21 cellular contexts compared by ENCODE assay signal in genomic region chr12:32737715-32738114, GRCh38. TPM values are rescaled to one million over a fixed set of nuclear protein-coding genes. Genes with fewer than 3 reads are reported as not detected.
DNase-seq lines count a peak whose midpoint lies in the region; ATAC-seq and TF ChIP-seq lines count a peak whose summit lies in the region.
"Had no signal": no experiment of that assay in that cellular context is flagged by ENCODE, and none has a peak within 500 bp of the region (broad histone marks: within the 10 kb centered on the region; RNA-seq: fewer than 3 reads in every experiment).

No MANE protein-coding gene starts in this region.

- no peak for TF ChIP-seq CTCF in activated CD8-positive, alpha-beta T cell treated with anti-CD3 and anti-CD28 coated beads for 36 hours (IDR thresholded peaks at IDR 0.05)
- no peak for TF ChIP-seq CTCF in CD4-positive, alpha-beta T cell (IDR thresholded peaks at IDR 0.05)
- TF ChIP-seq CTCF in WERI-Rb-1 (IDR thresholded peaks at IDR 0.05; ENCODE audit: low read depth, low read length) (no peak), neural progenitor cell (IDR thresholded peaks at IDR 0.05) (no peak), testis (IDR thresholded peaks at IDR 0.05) (no peak)

- no peaks in the 10 kb centered on the region for H3K9me3 Mint-ChIP-seq in activated CD8-positive, alpha-beta T cell treated with anti-CD3 and anti-CD28 coated beads for 36 hours
- H3K9me3 Mint-ChIP-seq in activated CD8-positive, alpha-beta T cell treated with anti-CD3 and anti-CD28 coated beads, Interleukin-2, amount 10 ng/mL, durations not matched to agents 7 days and 5 days (ENCODE audit: insufficient read depth), result no peaks in the 10 kb centered on the region
- H3K9me3 Mint-ChIP-seq in CD4-positive, alpha-beta T cell, result no peaks in the 10 kb centered on the region
- no peaks in the 10 kb centered on the region for H3K9me3 Mint-ChIP-seq in neural progenitor cell

- intact Hi-C loops in activated CD8-positive, alpha-beta T cell treated with anti-CD3 and anti-CD28 coated beads for 36 hours (cut with micrococcal nuclease), result no loop called here
- intact Hi-C loops in CD4-positive, alpha-beta T cell (cut with DNase I, micrococcal nuclease), result no loop called here
- intact Hi-C loops in testis (cut with DNase I; ENCODE audit: low total_unique reads), result no loop called here

- no peak overlapping the region for H3K27ac ChIP-seq in CD4-positive, alpha-beta T cell (ENCODE audit: low read depth, low read length)
- no peak overlapping the region for H3K27ac ChIP-seq in WERI-Rb-1
- H3K27ac ChIP-seq in neural progenitor cell, result no peak overlapping the region
- no peak overlapping the region for H3K27ac ChIP-seq in testis

- POLR2A ChIA-PET in activated CD8-positive, alpha-beta T cell treated with anti-CD3 and anti-CD28 coated beads for 36 hours (lab: Charles Lee), result no interaction called here
- POLR2A ChIA-PET in activated CD8-positive, alpha-beta T cell treated with anti-CD3 and anti-CD28 coated beads, Interleukin-2, amount 10 ng/mL, durations not matched to agents 7 days and 5 days (lab: Charles Lee), result no interaction called here
- POLR2A ChIA-PET in CD4-positive, alpha-beta T cell (lab: Charles Lee), result interaction anchor here (1.0 kb wide), 1 partner anchor 18 kb away, joined by 3 read pairs; the partner anchor contains the start of gene YARS2

- H3K79me2 ChIP-seq in neural progenitor cell (ENCODE audit: low read depth), result no peaks in the 10 kb centered on the region

- DNase-seq in activated CD8-positive, alpha-beta T cell treated with anti-CD3 and anti-CD28 coated beads for 36 hours, result no peak
- no peak for DNase-seq in activated CD8-positive, alpha-beta T cell treated with anti-CD3 and anti-CD28 coated beads, Interleukin-2, amount 10 ng/mL, durations not matched to agents 7 days and 5 days
- no peak for DNase-seq in CD4-positive, alpha-beta T cell
- DNase-seq in WERI-Rb-1 (peak; percentile 20), neural progenitor cell (ENCODE audit: low spot score) (no peak), testis (no peak), retina (no peak)
- DNase-seq: 8988T; HCEC 1CT; IMR-90; KG1; NCI-H1048; NCI-H1436 treated with DMSO at 0.1 percent for 48 hours; NCI-H187 treated with DMSO at 0.1 percent for 48 hours; NCI-H2107; NCI-H524; NCI-H748 treated with DMSO at 0.1 percent for 48 hours; NK-92 treated with Interleukin-12 subunit alpha and Interleukin-12 subunit beta, amount 100 ng/mL, for 24 hours; PC-3; SK-N-SH had no signal

- no peaks in the 10 kb centered on the region for H3K27me3 Mint-ChIP-seq in activated CD8-positive, alpha-beta T cell treated with anti-CD3 and anti-CD28 coated beads for 36 hours
- no peaks in the 10 kb centered on the region for H3K27me3 Mint-ChIP-seq in activated CD8-positive, alpha-beta T cell treated with anti-CD3 and anti-CD28 coated beads, Interleukin-2, amount 10 ng/mL, durations not matched to agents 7 days and 5 days (ENCODE audit: low read depth)
- no peaks in the 10 kb centered on the region for H3K27me3 Mint-ChIP-seq in CD4-positive, alpha-beta T cell
- no peaks in the 10 kb centered on the region for H3K27me3 Mint-ChIP-seq in neural progenitor cell (ENCODE audit: insufficient read depth, low read depth)

- no peak for ATAC-seq in activated CD8-positive, alpha-beta T cell treated with anti-CD3 and anti-CD28 coated beads for 36 hours
- ATAC-seq in activated CD8-positive, alpha-beta T cell treated with anti-CD3 and anti-CD28 coated beads, Interleukin-2, amount 10 ng/mL, durations not matched to agents 7 days and 5 days, result no peak
- no peak for ATAC-seq in CD4-positive, alpha-beta T cell (ENCODE audit: poor library complexity)
- ATAC-seq in GM21717 (IDR thresholded peaks at IDR 0.05; ENCODE audit: unreplicated experiment), result no peak
- ATAC-seq: PC-3 had no signal

- no peak overlapping the region for H2AFZ ChIP-seq in neural progenitor cell (replicated peaks)

- H4K20me1 ChIP-seq in neural progenitor cell (ENCODE audit: low read depth), result peaks cover 9% of the 10 kb centered on the region

- no peak overlapping the region for H3K4me3 Mint-ChIP-seq in activated CD8-positive, alpha-beta T cell treated with anti-CD3 and anti-CD28 coated beads for 36 hours
- no peak overlapping the region for H3K4me3 Mint-ChIP-seq in activated CD8-positive, alpha-beta T cell treated with anti-CD3 and anti-CD28 coated beads, Interleukin-2, amount 10 ng/mL, durations not matched to agents 7 days and 5 days
- no peak overlapping the region for H3K4me3 Mint-ChIP-seq in CD4-positive, alpha-beta T cell
- H3K4me3 Mint-ChIP-seq in neural progenitor cell, result no peak overlapping the region

- peaks cover 75% of the 10 kb centered on the region for H3K36me3 ChIP-seq in WERI-Rb-1
- peaks cover 30% of the 10 kb centered on the region for H3K36me3 ChIP-seq in neural progenitor cell
- no peaks in the 10 kb centered on the region for H3K36me3 ChIP-seq in testis (ENCODE audit: low read depth, missing control alignments)

- H3F3A ChIP-seq in neural progenitor cell (ENCODE audit: low read depth), result peaks cover 10% of the 10 kb centered on the region

- 80 to 91% methylated on average over 2 of the region's 2 CpGs for WGBS in testis, 2 donors

- no peak overlapping the region for H3K4me2 ChIP-seq in neural progenitor cell
- H3K4me2 ChIP-seq: SK-N-SH had no signal

- H3K9me3 ChIP-seq in CD4-positive, alpha-beta T cell (ENCODE audit: control insufficient read depth, low read length), result no peaks in the 10 kb centered on the region
- H3K9me3 ChIP-seq in WERI-Rb-1 (ENCODE audit: severe bottlenecking), result no peaks in the 10 kb centered on the region
- H3K9me3 ChIP-seq in neural progenitor cell (ENCODE audit: low read depth), result no peaks in the 10 kb centered on the region
- H3K9me3 ChIP-seq in testis, result no peaks in the 10 kb centered on the region
- H3K9me3 ChIP-seq: SK-N-SH had no signal

- no peak overlapping the region for H3K4me3 ChIP-seq in WERI-Rb-1 (ENCODE audit: low read depth, low read length)
- H3K4me3 ChIP-seq in neural progenitor cell, result no peak overlapping the region
- H3K4me3 ChIP-seq in testis, result no peak overlapping the region

- H3K27me3 ChIP-seq in CD4-positive, alpha-beta T cell (ENCODE audit: control insufficient read depth, insufficient read depth, low read length), result no peaks in the 10 kb centered on the region
- no peaks in the 10 kb centered on the region for H3K27me3 ChIP-seq in WERI-Rb-1 (ENCODE audit: insufficient read depth, low read depth, severe bottlenecking)
- no peaks in the 10 kb centered on the region for H3K27me3 ChIP-seq in neural progenitor cell
- no peaks in the 10 kb centered on the region for H3K27me3 ChIP-seq in testis

- H3K27ac Mint-ChIP-seq in activated CD8-positive, alpha-beta T cell treated with anti-CD3 and anti-CD28 coated beads for 36 hours, result peak overlapping the region; percentile 41
- H3K27ac Mint-ChIP-seq in activated CD8-positive, alpha-beta T cell treated with anti-CD3 and anti-CD28 coated beads, Interleukin-2, amount 10 ng/mL, durations not matched to agents 7 days and 5 days, result no peak overlapping the region
- H3K27ac Mint-ChIP-seq in CD4-positive, alpha-beta T cell, result peak overlapping the region; percentile 30
- H3K27ac Mint-ChIP-seq in neural progenitor cell, result peak overlapping the region; percentile 63

- TF ChIP-seq POLR2A in testis (IDR thresholded peaks at IDR 0.05), result no peak

- H3K9ac ChIP-seq in neural progenitor cell, result no peak overlapping the region
- H3K9ac ChIP-seq: SK-N-SH had no signal

- CTCF ChIA-PET in activated CD8-positive, alpha-beta T cell treated with anti-CD3 and anti-CD28 coated beads for 36 hours (lab: Charles Lee), result interaction anchor here (1.2 kb wide), 1 partner anchor 18 kb away, joined by 5 read pairs; the partner anchor contains the start of gene YARS2
- CTCF ChIA-PET in activated CD8-positive, alpha-beta T cell treated with anti-CD3 and anti-CD28 coated beads, Interleukin-2, amount 10 ng/mL, durations not matched to agents 7 days and 5 days (lab: Charles Lee), result interaction anchor here (1.2 kb wide), 1 partner anchor 13 kb away, joined by 4 read pairs; no protein-coding TSS in a partner anchor
- CTCF ChIA-PET in CD4-positive, alpha-beta T cell (lab: Charles Lee), result interaction anchor here (1.0 kb wide), 1 partner anchor 45 kb away, joined by 3 read pairs; no protein-coding TSS in a partner anchor

- peaks cover 10% of the 10 kb centered on the region for H3K4me1 ChIP-seq in neural progenitor cell
- no peaks in the 10 kb centered on the region for H3K4me1 ChIP-seq in testis

- peaks cover 11% of the 10 kb centered on the region for H3K4me1 Mint-ChIP-seq in activated CD8-positive, alpha-beta T cell treated with anti-CD3 and anti-CD28 coated beads for 36 hours (ENCODE audit: low read depth)
- H3K4me1 Mint-ChIP-seq in activated CD8-positive, alpha-beta T cell treated with anti-CD3 and anti-CD28 coated beads, Interleukin-2, amount 10 ng/mL, durations not matched to agents 7 days and 5 days (ENCODE audit: low read depth), result no peaks in the 10 kb centered on the region
- H3K4me1 Mint-ChIP-seq in CD4-positive, alpha-beta T cell (ENCODE audit: low read depth), result peaks cover 8% of the 10 kb centered on the region
- H3K4me1 Mint-ChIP-seq in neural progenitor cell, result no peaks in the 10 kb centered on the region

- H3K36me3 Mint-ChIP-seq in activated CD8-positive, alpha-beta T cell treated with anti-CD3 and anti-CD28 coated beads for 36 hours (ENCODE audit: low read depth), result peaks cover 28% of the 10 kb centered on the region
- peaks cover 44% of the 10 kb centered on the region for H3K36me3 Mint-ChIP-seq in activated CD8-positive, alpha-beta T cell treated with anti-CD3 and anti-CD28 coated beads, Interleukin-2, amount 10 ng/mL, durations not matched to agents 7 days and 5 days (ENCODE audit: low read depth)
- H3K36me3 Mint-ChIP-seq in CD4-positive, alpha-beta T cell (ENCODE audit: low read depth), result peaks cover 90% of the 10 kb centered on the region
- peaks cover 11% of the 10 kb centered on the region for H3K36me3 Mint-ChIP-seq in neural progenitor cell

RNA-seq across cellular contexts. Expression of gene YARS2, which starts 18.0 kb away (rescaled TPM):
- 10 to 100 TPM; 29.3 to 31.8 TPM for total RNA-seq in activated CD8-positive, alpha-beta T cell treated with anti-CD3 and anti-CD28 coated beads for 36 hours
- total RNA-seq in activated CD8-positive, alpha-beta T cell treated with anti-CD3 and anti-CD28 coated beads, Interleukin-2, amount 10 ng/mL, durations not matched to agents 7 days and 5 days, result 10 to 100 TPM; 19.4 to 20.2 TPM
- 10 to 100 TPM; 12.0 to 13.0 TPM for total RNA-seq in CD4-positive, alpha-beta T cell
- 35.3 and 42.1 TPM in 2 replicates for total RNA-seq in neural progenitor cell (ENCODE audit: low replicate concordance)
- total RNA-seq in testis, result 10 to 100 TPM; 19.5 to 29.8 TPM
- 13.9 TPM for polyA plus RNA-seq in testis (ENCODE audit: insufficient read depth, low read depth, low replicate concordance)

RNA-seq across cellular contexts. Expression of gene DNM1L, which starts 58.6 kb away (rescaled TPM):
- total RNA-seq in activated CD8-positive, alpha-beta T cell treated with anti-CD3 and anti-CD28 coated beads for 36 hours, result 10 to 100 TPM; 56.9 to 68.3 TPM
- total RNA-seq in activated CD8-positive, alpha-beta T cell treated with anti-CD3 and anti-CD28 coated beads, Interleukin-2, amount 10 ng/mL, durations not matched to agents 7 days and 5 days, result 10 to 100 TPM; 59.5 to 64.7 TPM
- 10 to 100 TPM; 70.9 to 74.6 TPM for total RNA-seq in CD4-positive, alpha-beta T cell
- total RNA-seq in neural progenitor cell (ENCODE audit: low replicate concordance) (109 and 133 TPM in 2 replicates), testis (10 to 100 TPM; 64.9 to 92.4 TPM)
- polyA plus RNA-seq in testis (ENCODE audit: insufficient read depth, low read depth, low replicate concordance), result 75.5 TPM
